ENCODE assay signal across 8 cellular contexts in genomic region chr22:31660860-31661341, GRCh38. TPM values are rescaled to one million over a fixed set of nuclear protein-coding genes. Genes with fewer than 3 reads are reported as not detected.
DNase-seq lines count a peak whose midpoint lies in the region; TF ChIP-seq lines count a peak whose summit lies in the region.
"Not testable (repeated sequence)": the region's sequence is repeated elsewhere in the genome, so short reads cannot be mapped to it uniquely, and the experiment has no call there.

No MANE protein-coding gene starts in this region.

- not testable (repeated sequence) for H3K4me1 ChIP-seq in ectodermal cell (ENCODE audit: control insufficient read depth, insufficient read depth, low read length); prostate gland (replicated peaks)
- peaks cover 0 to 17% (median 16%) of the 10 kb centered on the region in 4 donors for H3K4me1 ChIP-seq in tibial artery

- H3K27me3 ChIP-seq in ectodermal cell (ENCODE audit: control insufficient read depth, insufficient read depth, low read length, poor library complexity, severe bottlenecking); prostate gland (replicated peaks; ENCODE audit: insufficient read depth); tibial artery: not testable (repeated sequence)

- intact Hi-C loops in activated T-helper 1 cell treated with anti-CD3 and anti-CD28 coated beads, Interleukin-12 subunit alpha, Interleukin-12 subunit beta, Interleukin-2, Interleukin-4 antibody, amounts not matched to agents 30 ng/mL and 10 ng/mL and 1 ng/mL, durations not matched to agents 14 hours and 24 hours and 36 hours (cut with micrococcal nuclease): loop anchor here (1.0 to 10.0 kb wide), 2 partner anchors 15 to 604 kb away; no protein-coding TSS in a partner anchor
- intact Hi-C loops in prostate gland (cut with DNase I) (loop anchor here (5.0 to 10.0 kb wide), 2 partner anchors 91 to 284 kb away; partner anchors contain the start of genes DEPDC5, PRR14L and YWHAH), tibial artery (cut with DNase I; ENCODE audit: low total_unique reads) (loop anchor here (5.0 kb wide), 1 partner anchor 91 kb away; the partner anchor contains the start of genes DEPDC5 and PRR14L)

- H3K27ac ChIP-seq in ectodermal cell (ENCODE audit: insufficient read depth, low read depth, low read length, poor library complexity, severe bottlenecking); prostate gland; tibial artery: not testable (repeated sequence)

- not testable (repeated sequence) for H3K9me3 ChIP-seq in ectodermal cell (ENCODE audit: control insufficient read depth, low read length); prostate gland; tibial artery

- H3K27me3 Mint-ChIP-seq in activated T-helper 1 cell treated with anti-CD3 and anti-CD28 coated beads, Interleukin-12 subunit alpha, Interleukin-12 subunit beta, Interleukin-2, Interleukin-4 antibody, amounts not matched to agents 30 ng/mL and 10 ng/mL and 1 ng/mL, durations not matched to agents 14 hours and 24 hours and 36 hours (ENCODE audit: insufficient read depth): not testable (repeated sequence)

- DNase-seq in EL (peak; percentile 88), HT1080 (ENCODE audit: low read depth) (peak; percentile 78), SIG-M5 treated with dmso at 0.1 percent for 504 hours (lab: John Stamatoyannopoulos, UW; ENCODE audit: unreplicated experiment) (peak; percentile 76), iris pigment epithelial cell (ENCODE audit: low read depth) (peak; percentile 85)
- not testable (repeated sequence) for DNase-seq in activated T-helper 1 cell treated with anti-CD3 and anti-CD28 coated beads, Interleukin-12 subunit alpha, Interleukin-12 subunit beta, Interleukin-2, Interleukin-4 antibody, amounts not matched to agents 30 ng/mL and 10 ng/mL and 1 ng/mL, durations not matched to agents 14 hours and 24 hours and 36 hours (ENCODE audit: low spot score); prostate gland (ENCODE audit: low spot score); tibial artery

- TF ChIP-seq POLR2A in prostate gland (IDR thresholded peaks at IDR 0.05): not testable (repeated sequence)

- peaks cover 29% of the 10 kb centered on the region for H3K4me1 Mint-ChIP-seq in activated T-helper 1 cell treated with anti-CD3 and anti-CD28 coated beads, Interleukin-12 subunit alpha, Interleukin-12 subunit beta, Interleukin-2, Interleukin-4 antibody, amounts not matched to agents 30 ng/mL and 10 ng/mL and 1 ng/mL, durations not matched to agents 14 hours and 24 hours and 36 hours (ENCODE audit: low read depth)

- H3K27ac Mint-ChIP-seq in activated T-helper 1 cell treated with anti-CD3 and anti-CD28 coated beads, Interleukin-12 subunit alpha, Interleukin-12 subunit beta, Interleukin-2, Interleukin-4 antibody, amounts not matched to agents 30 ng/mL and 10 ng/mL and 1 ng/mL, durations not matched to agents 14 hours and 24 hours and 36 hours: peak overlapping the region; percentile 95

- H3K4me3 Mint-ChIP-seq in activated T-helper 1 cell treated with anti-CD3 and anti-CD28 coated beads, Interleukin-12 subunit alpha, Interleukin-12 subunit beta, Interleukin-2, Interleukin-4 antibody, amounts not matched to agents 30 ng/mL and 10 ng/mL and 1 ng/mL, durations not matched to agents 14 hours and 24 hours and 36 hours: peak overlapping the region; percentile 99

- H3K4me3 ChIP-seq in ectodermal cell (ENCODE audit: insufficient read depth, low read depth, low read length) (peak overlapping the region; percentile 89), prostate gland (peak overlapping the region; percentile 69 to 87), tibial artery (peak overlapping the region; percentile 95 to 96)

- not testable (repeated sequence) for H3K9me3 Mint-ChIP-seq in activated T-helper 1 cell treated with anti-CD3 and anti-CD28 coated beads, Interleukin-12 subunit alpha, Interleukin-12 subunit beta, Interleukin-2, Interleukin-4 antibody, amounts not matched to agents 30 ng/mL and 10 ng/mL and 1 ng/mL, durations not matched to agents 14 hours and 24 hours and 36 hours

- not testable (repeated sequence) for H3K36me3 Mint-ChIP-seq in activated T-helper 1 cell treated with anti-CD3 and anti-CD28 coated beads, Interleukin-12 subunit alpha, Interleukin-12 subunit beta, Interleukin-2, Interleukin-4 antibody, amounts not matched to agents 30 ng/mL and 10 ng/mL and 1 ng/mL, durations not matched to agents 14 hours and 24 hours and 36 hours (ENCODE audit: low read depth)

- not testable (repeated sequence) for TF ChIP-seq CTCF in prostate gland (IDR thresholded peaks at IDR 0.05); tibial artery (IDR thresholded peaks at IDR 0.05)

- not testable (repeated sequence) for H3K36me3 ChIP-seq in ectodermal cell (ENCODE audit: control insufficient read depth, insufficient read depth, low read length); prostate gland; tibial artery

- 65 to 68% methylated on average over 10 of the region's 10 CpGs for WGBS in ectodermal cell, 2 experiments
- WGBS in prostate gland: 57% methylated on average over 10 of the region's 10 CpGs

RNA-seq across cellular contexts. Expression of gene PISD, which starts 1.1 kb away (rescaled TPM):
- 49.1 and 52.2 TPM in 2 replicates for total RNA-seq in HT1080 (2014; rRNA removed; shearing (Covaris generic))
- 25.0 and 26.7 TPM in 2 replicates for polyA plus RNA-seq in HT1080 (2015; cell fraction: cytosol; rRNA removed)
- polyA plus RNA-seq in HT1080 (2015; cell fraction: nucleus; rRNA removed): 58.2 and 64.8 TPM in 2 replicates
- 43.8 and 43.9 TPM in 2 replicates for total RNA-seq in activated T-helper 1 cell treated with anti-CD3 and anti-CD28 coated beads, Interleukin-12 subunit alpha, Interleukin-12 subunit beta, Interleukin-2, Interleukin-4 antibody, amounts not matched to agents 30 ng/mL and 10 ng/mL and 1 ng/mL, durations not matched to agents 14 hours and 24 hours and 36 hours
- 35.6 TPM for polyA plus RNA-seq in ectodermal cell (2013, experiment 1 of 4)
- polyA plus RNA-seq in ectodermal cell (2013, experiment 2 of 4): 34.5 TPM
- polyA plus RNA-seq in ectodermal cell (2013, experiment 3 of 4): 25.7 TPM
- polyA plus RNA-seq in ectodermal cell (2013, experiment 4 of 4): 30.3 TPM
- 10 to 100 TPM; 35.1 to 91.2 TPM for total RNA-seq in prostate gland
